ENCODE assay signal across 24 cellular contexts in genomic region chr12:124445121-124445718, GRCh38.
DNase-seq lines count a peak whose midpoint lies in the region; ATAC-seq and TF ChIP-seq lines count a peak whose summit lies in the region.
"Had no signal": no experiment of that assay in that cellular context is flagged by ENCODE, and none has a peak within 500 bp of the region (broad histone marks: within the 10 kb centered on the region; RNA-seq: fewer than 3 reads in every experiment).

No MANE protein-coding gene starts in this region.

- no peak overlapping the region for H3K56ac ChIP-seq in mesendoderm (ENCODE audit: low read length)

- H3K4me3 ChIP-seq in astrocyte of the spinal cord (ENCODE audit: low read depth, low read length) = no peak overlapping the region
- H3K4me3 ChIP-seq in testis = no peak overlapping the region
- H3K4me3 ChIP-seq in mesendoderm (ENCODE audit: low read length) = no peak overlapping the region
- H3K4me3 ChIP-seq: gastroesophageal sphincter, MG63, psoas muscle, tibial artery had no signal

- WGBS in testis, 2 donors = 60 to 77% methylated on average over 25 to 39 of the region's 39 CpGs
- no CpG with 5 or more reads among the region's 39 CpGs for WGBS in mesendoderm (ENCODE audit: extremely low coverage, insufficient coverage, low lambda C conversion rate)

- no peak for ATAC-seq in Right ventricle myocardium superior (ENCODE audit: poor library complexity)
- ATAC-seq: activated CD8-positive, alpha-beta T cell treated with anti-CD3 and anti-CD28 coated beads for 36 hours; activated naive CD4-positive, alpha-beta T cell treated with anti-CD3 and anti-CD28 coated beads, Interleukin-2, amount 50 U/mL, for 72 hours; gastroesophageal sphincter; psoas muscle; stimulated activated naive B cell treated with anti-CD40 and anti-IgM and Interleukin-4, amounts not matched to agents 10 μg/mL and 1 μg/mL and 100 μg/mL, for 72 hours had no signal

- TF ChIP-seq CTCF in astrocyte of the spinal cord (IDR thresholded peaks at IDR 0.05; ENCODE audit: low read depth, low read length) = peak; percentile 19
- TF ChIP-seq CTCF in testis (IDR thresholded peaks at IDR 0.05) = no peak

- no peak overlapping the region for H3K23ac ChIP-seq in mesendoderm (ENCODE audit: low read length)

- intact Hi-C loops in Right ventricle myocardium superior (cut with DNase I) = no loop called here
- intact Hi-C loops in cardiac septum (cut with DNase I) = no loop called here
- intact Hi-C loops in testis (cut with DNase I; ENCODE audit: low total_unique reads) = no loop called here

- no peak overlapping the region for H2AK5ac ChIP-seq in mesendoderm (ENCODE audit: low read length)

- DNase-seq in Right ventricle myocardium superior (peak; percentile 22), cardiac septum (ENCODE audit: low spot score) (no peak), astrocyte of the spinal cord (ENCODE audit: low read depth, low spot score) (no peak), kidney glomerular epithelial cell (lab: John Stamatoyannopoulos, UW) (peak; percentile 50), testis (peak; percentile 88), DMS153 treated with DMSO at 0.1 percent for 48 hours (lab: John Stamatoyannopoulos, UW; ENCODE audit: unreplicated experiment) (no peak), mesendoderm (no peak)
- no peak for DNase-seq in effector CD8-positive, alpha-beta T cell (lab: John Stamatoyannopoulos, UW)
- DNase-seq: activated CD4-positive, CD25-positive, alpha-beta regulatory T cell; activated CD8-positive, alpha-beta T cell treated with anti-CD3 and anti-CD28 coated beads for 36 hours; activated T-cell treated with anti-CD3 and anti-CD28 coated beads, Interleukin-2, amount 50 U/mL, for 48 hours; DMS153; MG63; naive B cell; NCI-H1694 treated with DMSO at 0.1 percent for 48 hours; NCI-H524 treated with DMSO at 0.1 percent for 48 hours; SIG-M5; stimulated activated naive B cell treated with anti-CD40 and anti-IgM and Interleukin-4, amounts not matched to agents 10 μg/mL and 1 μg/mL and 100 μg/mL, for 72 hours; T-helper 2 cell; tibial artery had no signal

- H3K4me2 ChIP-seq in mesendoderm (ENCODE audit: low read length) = no peak overlapping the region

- no peaks in the 10 kb centered on the region for H3K9me3 ChIP-seq in testis
- H3K9me3 ChIP-seq: gastroesophageal sphincter, MG63, psoas muscle, tibial artery had no signal

- H4K8ac ChIP-seq in mesendoderm (ENCODE audit: low read depth, low read length) = no peak overlapping the region

- H3K27ac ChIP-seq in testis = peak overlapping the region in 1 of 2 donors; percentile 15
- no peak overlapping the region for H3K27ac ChIP-seq in mesendoderm (ENCODE audit: low read depth, low read length)
- H3K27ac ChIP-seq: C4-2B, psoas muscle, tibial artery had no signal

- in situ Hi-C loops in astrocyte of the spinal cord (cut with HindIII; ENCODE audit: low sequenced_read_pairs) = no loop called here

- no peak overlapping the region for H4K5ac ChIP-seq in mesendoderm (ENCODE audit: low read length)

- H2BK15ac ChIP-seq in mesendoderm (replicated peaks; ENCODE audit: low read depth) = no peak overlapping the region

- no peak overlapping the region for H2BK5ac ChIP-seq in mesendoderm (ENCODE audit: low read length)

- H3K4me1 ChIP-seq in testis = peaks cover 15% of the 10 kb centered on the region
- no peaks in the 10 kb centered on the region for H3K4me1 ChIP-seq in mesendoderm (ENCODE audit: control insufficient read depth, low read depth, low read length)
- H3K4me1 ChIP-seq: psoas muscle had no signal

- peaks cover 2% of the 10 kb centered on the region for H3K79me1 ChIP-seq in mesendoderm (ENCODE audit: low read length)

- no peaks in the 10 kb centered on the region for H3K79me2 ChIP-seq in mesendoderm (ENCODE audit: control insufficient read depth, insufficient read depth, low read length)

- H3K36me3 ChIP-seq in testis (ENCODE audit: low read depth, missing control alignments) = no peaks in the 10 kb centered on the region
- H3K36me3 ChIP-seq in mesendoderm (ENCODE audit: control insufficient read depth, insufficient read depth, low read length) = no peaks in the 10 kb centered on the region

- no peak overlapping the region for H3K18ac ChIP-seq in mesendoderm (ENCODE audit: low read length)

- H3K9ac ChIP-seq in mesendoderm (ENCODE audit: low read length) = no peak overlapping the region

- no peak overlapping the region for H3K4ac ChIP-seq in mesendoderm (ENCODE audit: low read depth, low read length)

- H2BK120ac ChIP-seq in mesendoderm (ENCODE audit: low read depth, low read length) = no peak overlapping the region

- H3K27me3 ChIP-seq in testis (no peaks in the 10 kb centered on the region), mesendoderm (ENCODE audit: insufficient read depth, low read length, poor library complexity) (no peaks in the 10 kb centered on the region)
- H3K27me3 ChIP-seq: gastroesophageal sphincter, MG63, tibial artery had no signal

- no peak for TF ChIP-seq POLR2A in testis (IDR thresholded peaks at IDR 0.05)

Comparison
In these comparisons a context has a peak if more than half of its experiments do, and no peak if none do; other contexts are left out.
1. DNase-seq: peak in Right ventricle myocardium superior (single experiment), kidney glomerular epithelial cell (single experiment) and testis (single experiment); none in cardiac septum (single experiment), astrocyte of the spinal cord (single experiment), DMS153 treated with DMSO at 0.1 percent for 48 hours (single experiment), mesendoderm (single experiment) and effector CD8-positive, alpha-beta T cell (single experiment).